Comparison of ENCODE assay signal across 8 cellular contexts in genomic region chr21:29297483-29298347, GRCh38. TPM values are rescaled to one million over a fixed set of nuclear protein-coding genes. Genes with fewer than 3 reads are reported as not detected.
A peak's percentile ranks its signal among the peaks of the same experiment; 100 is the strongest.
DNase-seq lines count a peak whose midpoint lies in the region; ATAC-seq lines count a peak whose summit lies in the region.

No MANE protein-coding gene starts in this region.

- 90 to 92% methylated on average over 27 of the region's 27 CpGs for WGBS in ectodermal cell, 2 experiments

- no peaks in the 10 kb centered on the region for H3K36me3 ChIP-seq in CD4-positive, CD25-positive, alpha-beta regulatory T cell (ENCODE audit: control insufficient read depth, insufficient read depth, low read length)
- H3K36me3 ChIP-seq in ectodermal cell (ENCODE audit: control insufficient read depth, insufficient read depth, low read length) (no peaks in the 10 kb centered on the region), neuron (ENCODE audit: insufficient read depth, low read length) (no peaks in the 10 kb centered on the region)

- H3K36me3 Mint-ChIP-seq in CD4-positive, CD25-positive, alpha-beta regulatory T cell: no peaks in the 10 kb centered on the region

- peak overlapping the region; percentile 60 to 94 (median 91) for H3K27ac Mint-ChIP-seq in CD4-positive, CD25-positive, alpha-beta regulatory T cell

- no peak overlapping the region for H3K4me3 ChIP-seq in CD4-positive, CD25-positive, alpha-beta regulatory T cell (ENCODE audit: low read depth, low read length)
- peak overlapping the region; percentile 82 for H3K4me3 ChIP-seq in ectodermal cell (ENCODE audit: insufficient read depth, low read depth, low read length)
- H3K4me3 ChIP-seq in neuron (ENCODE audit: low read length): peak overlapping the region; percentile 39

- H3K9me3 ChIP-seq in CD4-positive, CD25-positive, alpha-beta regulatory T cell (ENCODE audit: control insufficient read depth in 2 of 2, low read length in 2 of 2): no peaks in the 10 kb centered on the region
- H3K9me3 ChIP-seq in ectodermal cell (ENCODE audit: control insufficient read depth, low read length) (no peaks in the 10 kb centered on the region), neuron (ENCODE audit: low read length) (no peaks in the 10 kb centered on the region)

- peaks cover 65% of the 10 kb centered on the region for H3K4me1 ChIP-seq in CD4-positive, CD25-positive, alpha-beta regulatory T cell (ENCODE audit: control insufficient read depth, insufficient read depth, low read length, poor library complexity, severe bottlenecking)
- peaks cover 7% of the 10 kb centered on the region for H3K4me1 ChIP-seq in ectodermal cell (ENCODE audit: control insufficient read depth, insufficient read depth, low read length)
- peaks cover 15% of the 10 kb centered on the region for H3K4me1 ChIP-seq in neuron (ENCODE audit: insufficient read depth, low read length)

- no peak for DNase-seq in CD4-positive, CD25-positive, alpha-beta regulatory T cell
- peak; percentile 23 for DNase-seq in NCI-H69 (lab: John Stamatoyannopoulos, UW)
- no peak for DNase-seq in NCI-H446 treated with DMSO at 0.1 percent for 48 hours (lab: John Stamatoyannopoulos, UW)
- DNase-seq in ecto neural progenitor cell (ENCODE audit: low spot score): no peak

- H3K4me3 Mint-ChIP-seq in CD4-positive, CD25-positive, alpha-beta regulatory T cell: peak overlapping the region; percentile 76 to 91 (median 78)

- ATAC-seq in CD4-positive, CD25-positive, alpha-beta regulatory T cell (ENCODE audit: low read depth in 2 of 2): no peak
- ATAC-seq in GM18858 (IDR thresholded peaks at IDR 0.05; ENCODE audit: unreplicated experiment): no peak
- ATAC-seq in GM21423 (IDR thresholded peaks at IDR 0.05; ENCODE audit: unreplicated experiment): no peak

- no peaks in the 10 kb centered on the region for H3K27me3 ChIP-seq in CD4-positive, CD25-positive, alpha-beta regulatory T cell (ENCODE audit: control insufficient read depth, insufficient read depth, low read length)
- no peaks in the 10 kb centered on the region for H3K27me3 ChIP-seq in ectodermal cell (ENCODE audit: control insufficient read depth, insufficient read depth, low read length, poor library complexity, severe bottlenecking)
- no peaks in the 10 kb centered on the region for H3K27me3 ChIP-seq in neuron (ENCODE audit: insufficient read depth, low read length)

- H3K4me1 Mint-ChIP-seq in CD4-positive, CD25-positive, alpha-beta regulatory T cell: peaks cover 18 to 77% (median 61%) of the 10 kb centered on the region in 4 donors

- peak overlapping the region; percentile 87 for H3K27ac ChIP-seq in CD4-positive, CD25-positive, alpha-beta regulatory T cell (ENCODE audit: insufficient read depth, low read length, poor library complexity, severe bottlenecking)
- H3K27ac ChIP-seq in ectodermal cell (ENCODE audit: insufficient read depth, low read depth, low read length, poor library complexity, severe bottlenecking): no peak overlapping the region

- H3K27me3 Mint-ChIP-seq in CD4-positive, CD25-positive, alpha-beta regulatory T cell: no peaks in the 10 kb centered on the region

- peak overlapping the region; percentile 85 for H2AFZ ChIP-seq in neuron (ENCODE audit: low read depth, low read length)

- H3K9me3 Mint-ChIP-seq in CD4-positive, CD25-positive, alpha-beta regulatory T cell: peaks cover 0 to 12% (median 0%) of the 10 kb centered on the region in 7 donors

RNA-seq across cellular contexts. Expression of gene BACH1, which starts 1.0 kb away (rescaled TPM):
- total RNA-seq in CD4-positive, CD25-positive, alpha-beta regulatory T cell: 108 TPM
- 10 to 100 TPM; 30.2 to 50.5 (median 40.7) TPM for polyA plus RNA-seq in CD4-positive, CD25-positive, alpha-beta regulatory T cell
- polyA plus RNA-seq in ectodermal cell (2013, experiment 1 of 4): 31.0 TPM
- polyA plus RNA-seq in ectodermal cell (2013, experiment 2 of 4): 38.4 TPM
- 30.7 TPM for polyA plus RNA-seq in ectodermal cell (2013, experiment 3 of 4)
- 34.6 TPM for polyA plus RNA-seq in ectodermal cell (2013, experiment 4 of 4)
